ENCODE assay signal across 17 cellular contexts in genomic region chr1:10741696-10742095, GRCh38.
"Had no signal": no experiment of that assay in that cellular context is flagged by ENCODE, and none has a peak within 500 bp of the region (broad histone marks: within the 10 kb centered on the region; RNA-seq: fewer than 3 reads in every experiment).

No MANE protein-coding gene starts in this region.

- H3K9me3 Mint-ChIP-seq: effector memory CD8-positive, alpha-beta T cell; immature natural killer cell; memory B cell; nephron; type B pancreatic cell had no signal

- H3K27ac Mint-ChIP-seq: effector memory CD8-positive, alpha-beta T cell; immature natural killer cell; memory B cell; type B pancreatic cell had no signal

- H3K4me3 Mint-ChIP-seq: effector memory CD8-positive, alpha-beta T cell; immature natural killer cell; memory B cell; nephron; type B pancreatic cell had no signal

- H3K36me3 Mint-ChIP-seq: immature natural killer cell, memory B cell, type B pancreatic cell had no signal

- H3K9me3 ChIP-seq: esophagus muscularis mucosa, left ventricle myocardium inferior, lower lobe of right lung, neutrophil, suprapubic skin, thyroid gland had no signal

- H3K4me3 ChIP-seq: esophagus muscularis mucosa, left ventricle myocardium inferior, lower lobe of right lung, smooth muscle cell, suprapubic skin, thyroid gland had no signal

- H3K27ac ChIP-seq: epithelial cell of prostate, esophagus muscularis mucosa, left ventricle myocardium inferior, lower lobe of right lung, neutrophil, suprapubic skin, thyroid gland had no signal

- DNase-seq: effector memory CD8-positive, alpha-beta T cell; foreskin fibroblast; immature natural killer cell; left ventricle myocardium inferior; lower lobe of right lung; midbrain; stimulated activated CD4-positive, alpha-beta T cell treated with anti-CD3 and anti-CD28 coated beads, Interleukin-2, amount 100 ng/mL, for 48 hours; stimulated activated naive CD8-positive, alpha-beta T cell treated with anti-CD3 and anti-CD28 coated beads, Interleukin-15, Interleukin-2, amounts not matched to agents 100 U/mL and 50 U/mL, for 24 hours; thyroid gland had no signal

- H3K27me3 ChIP-seq: esophagus muscularis mucosa, thyroid gland had no signal

- H3K36me3 ChIP-seq: esophagus muscularis mucosa, left ventricle myocardium inferior, lower lobe of right lung, neutrophil, suprapubic skin, thyroid gland had no signal

- H3K4me2 ChIP-seq: smooth muscle cell had no signal

- ATAC-seq: effector memory CD8-positive, alpha-beta T cell; lower lobe of right lung; stimulated activated naive CD8-positive, alpha-beta T cell treated with anti-CD3 and anti-CD28 coated beads, Interleukin-15, Interleukin-2, amounts not matched to agents 100 U/mL and 50 U/mL, for 24 hours had no signal

- H3K4me1 Mint-ChIP-seq: immature natural killer cell, memory B cell had no signal
